In the genomic region with DNA sequence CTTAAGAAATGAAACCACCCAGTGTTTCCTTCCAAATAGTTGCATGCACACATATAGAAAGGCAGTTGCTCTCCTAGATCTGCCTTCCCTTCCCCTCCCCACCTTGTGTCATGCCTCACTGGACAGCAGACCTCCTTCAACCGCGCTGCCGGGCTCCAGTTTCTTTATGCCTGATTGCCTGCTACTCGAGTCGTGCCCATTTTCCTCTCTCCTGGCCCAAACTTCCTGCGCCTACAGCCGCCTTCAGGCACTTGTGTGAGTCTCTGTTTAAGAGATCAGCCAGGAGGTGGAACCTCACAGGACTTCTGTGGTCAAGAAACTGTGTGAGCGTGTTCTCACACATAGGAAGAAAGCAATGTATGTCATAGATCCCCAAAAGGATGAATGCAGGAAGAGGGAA, we compare ENCODE assay signal across 1 cellular context.
TF ChIP-seq lines count a peak whose summit lies in the region.

No MANE protein-coding gene starts in this region.

TF ChIP-seq in SK-N-SH treated with all-trans-retinoic acid at 6 μM for 48 hours, 23 proteins besides CTCF, POLR2A, EP300 and RAD21 (continued from another document):
- TF ChIP-seq, protein P1, sequence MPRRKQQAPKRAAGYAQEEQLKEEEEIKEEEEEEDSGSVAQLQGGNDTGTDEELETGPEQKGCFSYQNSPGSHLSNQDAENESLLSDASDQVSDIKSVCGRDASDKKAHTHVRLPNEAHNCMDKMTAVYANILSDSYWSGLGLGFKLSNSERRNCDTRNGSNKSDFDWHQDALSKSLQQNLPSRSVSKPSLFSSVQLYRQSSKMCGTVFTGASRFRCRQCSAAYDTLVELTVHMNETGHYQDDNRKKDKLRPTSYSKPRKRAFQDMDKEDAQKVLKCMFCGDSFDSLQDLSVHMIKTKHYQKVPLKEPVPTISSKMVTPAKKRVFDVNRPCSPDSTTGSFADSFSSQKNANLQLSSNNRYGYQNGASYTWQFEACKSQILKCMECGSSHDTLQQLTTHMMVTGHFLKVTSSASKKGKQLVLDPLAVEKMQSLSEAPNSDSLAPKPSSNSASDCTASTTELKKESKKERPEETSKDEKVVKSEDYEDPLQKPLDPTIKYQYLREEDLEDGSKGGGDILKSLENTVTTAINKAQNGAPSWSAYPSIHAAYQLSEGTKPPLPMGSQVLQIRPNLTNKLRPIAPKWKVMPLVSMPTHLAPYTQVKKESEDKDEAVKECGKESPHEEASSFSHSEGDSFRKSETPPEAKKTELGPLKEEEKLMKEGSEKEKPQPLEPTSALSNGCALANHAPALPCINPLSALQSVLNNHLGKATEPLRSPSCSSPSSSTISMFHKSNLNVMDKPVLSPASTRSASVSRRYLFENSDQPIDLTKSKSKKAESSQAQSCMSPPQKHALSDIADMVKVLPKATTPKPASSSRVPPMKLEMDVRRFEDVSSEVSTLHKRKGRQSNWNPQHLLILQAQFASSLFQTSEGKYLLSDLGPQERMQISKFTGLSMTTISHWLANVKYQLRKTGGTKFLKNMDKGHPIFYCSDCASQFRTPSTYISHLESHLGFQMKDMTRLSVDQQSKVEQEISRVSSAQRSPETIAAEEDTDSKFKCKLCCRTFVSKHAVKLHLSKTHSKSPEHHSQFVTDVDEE (CRISPR knock-in tag; IDR thresholded peaks at IDR 0.05): no peak
